6 cellular contexts compared by ENCODE assay signal in genomic region chr12:6970096-6970527, GRCh38. TPM values are rescaled to one million over a fixed set of nuclear protein-coding genes. Genes with fewer than 3 reads are reported as not detected.
DNase-seq lines count a peak whose midpoint lies in the region; FAIRE-seq and TF ChIP-seq lines count a peak whose summit lies in the region.

No MANE protein-coding gene starts in this region.

- H3K9ac ChIP-seq in HUES64 (ENCODE audit: low read depth, low read length) (peak overlapping the region; percentile 95), endothelial cell of umbilical vein (replicated peaks; ENCODE audit: extremely low read depth, insufficient read depth, low read length) (peak overlapping the region; percentile 99)

- peak overlapping the region; percentile 87 for H3K4me2 ChIP-seq in endothelial cell of umbilical vein (ENCODE audit: insufficient read depth, low read length)

- peaks cover 54% of the 10 kb centered on the region for H3K79me2 ChIP-seq in endothelial cell of umbilical vein (ENCODE audit: control insufficient read depth, insufficient read depth, low read length)

- no peaks in the 10 kb centered on the region for H4K20me1 ChIP-seq in endothelial cell of umbilical vein (replicated peaks; ENCODE audit: control insufficient read depth, extremely low read depth, insufficient read depth, low read length)

- no peaks in the 10 kb centered on the region for H3K27me3 ChIP-seq in HUES64 (ENCODE audit: insufficient read depth, low read length)
- no peaks in the 10 kb centered on the region for H3K27me3 ChIP-seq in endothelial cell of umbilical vein (ENCODE audit: control insufficient read depth in 2 of 2, insufficient read depth in 2 of 2, low read length in 2 of 2)
- H3K27me3 ChIP-seq in small intestine (ENCODE audit: control insufficient read depth in 2 of 2, insufficient read depth in 2 of 2, low read length in 2 of 2): no peaks in the 10 kb centered on the region

- H3K4me1 ChIP-seq in HUES64 (ENCODE audit: insufficient read depth, low read length): peaks cover 12% of the 10 kb centered on the region
- peaks cover 16% of the 10 kb centered on the region for H3K4me1 ChIP-seq in endothelial cell of umbilical vein (ENCODE audit: control insufficient read depth, extremely low read depth, insufficient read depth, low read length)
- peaks cover 5 to 6% of the 10 kb centered on the region in 2 donors for H3K4me1 ChIP-seq in small intestine (ENCODE audit: control insufficient read depth in 2 of 2, insufficient read depth in 1 of 2, low read depth in 1 of 2, low read length in 1 of 2)

- 0 out of 2 replicates have a peak, but pooled peaks have one; percentile 24 for TF ChIP-seq POLR2A in GM12891 (IDR thresholded peaks at IDR 0.05; ENCODE audit: low read depth, low read length)
- no peak for TF ChIP-seq POLR2A in endothelial cell of umbilical vein (IDR thresholded peaks at IDR 0.05; ENCODE audit: low read depth, low read length)

- POLR2A ChIA-PET in endothelial cell of umbilical vein (lab: Charles Lee): interaction anchor here (1.6 kb wide), 1 partner anchor 26 kb away, joined by 5 read pairs; the partner anchor contains the start of genes C12orf57 and RNU7-1

- FAIRE-seq in GM12891 (lab: Jason Lieb, UNC) (peak; percentile 13), endothelial cell of umbilical vein (lab: Jason Lieb, UNC) (no peak), small intestine (lab: Jason Lieb, UNC) (no peak), D721Med (lab: Jason Lieb, UNC) (no peak)

- peak overlapping the region; percentile 33 for H2AFZ ChIP-seq in endothelial cell of umbilical vein (ENCODE audit: low read depth, low read length)

- H3K9me3 ChIP-seq in HUES64 (ENCODE audit: insufficient read depth, low read depth, low read length) (no peaks in the 10 kb centered on the region), endothelial cell of umbilical vein (replicated peaks; ENCODE audit: control insufficient read depth, insufficient read depth, low read length) (no peaks in the 10 kb centered on the region), small intestine (ENCODE audit: control insufficient read depth, low read depth) (no peaks in the 10 kb centered on the region)

- intact Hi-C loops in endothelial cell of umbilical vein (cut with micrococcal nuclease): loop anchor here (1.0 to 5.0 kb wide), 6 partner anchors 26 to 218 kb away; partner anchors contain the start of genes C12orf57, C1R, C1RL and LPCAT3

- TF ChIP-seq CTCF in endothelial cell of umbilical vein (IDR thresholded peaks at IDR 0.05; ENCODE audit: extremely low read depth in 1 of 2, insufficient read depth in 1 of 2, low read depth in 1 of 2, low read length in 2 of 2) (no peak), D721Med (IDR thresholded peaks at IDR 0.05; ENCODE audit: insufficient read depth, missing control alignments) (no peak)

- BruUV-seq in endothelial cell of umbilical vein (replicated peaks; lab: Mats Ljungman, UMichigan): TSS peak; percentile 29

- no peaks in the 10 kb centered on the region for H3K9me1 ChIP-seq in endothelial cell of umbilical vein (replicated peaks; ENCODE audit: control insufficient read depth, extremely low read depth, insufficient read depth, low read length)

- dilution Hi-C loops in endothelial cell of umbilical vein (cut with MboI; ENCODE audit: extremely low pct_ligation_motif_present, low sequenced_read_pairs): no loop called here

- peak overlapping the region; percentile 86 for H3K4me3 ChIP-seq in HUES64 (ENCODE audit: low read length)
- peak overlapping the region; percentile 90 to 98 (median 97) for H3K4me3 ChIP-seq in endothelial cell of umbilical vein (replicated peaks in 1 of 3; ENCODE audit: insufficient read depth in 1 of 3, low read depth in 1 of 3, low read length in 3 of 3)
- H3K4me3 ChIP-seq in small intestine (ENCODE audit: low read depth in 1 of 2, low read length in 2 of 2): peak overlapping the region; percentile 77 to 82

- CTCF ChIA-PET in endothelial cell of umbilical vein (lab: Charles Lee): interaction anchor here (1.0 kb wide), 2 partner anchors 25 to 32 kb away, joined by 3 read pairs; no protein-coding TSS in a partner anchor

- WGBS in HUES64: 1% methylated on average over 31 of the region's 31 CpGs
- 0 to 1% (median 0%) methylated on average over 26 to 31 of the region's 31 CpGs for WGBS in small intestine, 3 donors

- DNase-seq in GM12891 (ENCODE audit: insufficient read length, low spot score): no peak
- no peak for DNase-seq in endothelial cell of umbilical vein (ENCODE audit: low read depth, low spot score)
- no peak for DNase-seq in small intestine
- no peak for DNase-seq in D721Med (ENCODE audit: insufficient read length, low spot score)
- no peak for DNase-seq in central memory CD4-positive, alpha-beta T cell

- peak overlapping the region; percentile 94 for H3K27ac ChIP-seq in HUES64 (ENCODE audit: low read depth, low read length)
- peak overlapping the region; percentile 64 for H3K27ac ChIP-seq in endothelial cell of umbilical vein (ENCODE audit: insufficient read depth, low read depth, low read length)
- peak overlapping the region; percentile 91 to 94 for H3K27ac ChIP-seq in small intestine (ENCODE audit: low read depth in 1 of 2, low read length in 1 of 2)

- H3K36me3 ChIP-seq in HUES64 (ENCODE audit: insufficient read depth, low read length) (peaks cover 61% of the 10 kb centered on the region), endothelial cell of umbilical vein (ENCODE audit: control insufficient read depth in 2 of 2, extremely low read depth in 1 of 2, insufficient read depth in 2 of 2, low read length in 2 of 2) (peaks cover 20 to 35% of the 10 kb centered on the region in 2 experiments), small intestine (ENCODE audit: control insufficient read depth in 2 of 2, insufficient read depth in 2 of 2, low read length in 2 of 2) (peaks cover 9 to 14% of the 10 kb centered on the region in 2 donors)

RNA-seq across cellular contexts. Expression of gene PHB2, which starts 0.4 kb away (rescaled TPM):
- polyA plus RNA-seq in GM12891 (2012; ENCODE audit: low read depth, missing spikeins): 357 TPM
- 303 TPM for polyA plus RNA-seq in HUES64 (2013, experiment 1 of 2)
- 286 TPM for polyA plus RNA-seq in HUES64 (2013, experiment 2 of 2)
- 231 and 244 TPM in 2 replicates for total RNA-seq in endothelial cell of umbilical vein
- polyA plus RNA-seq in endothelial cell of umbilical vein (390 and 409 TPM in 2 replicates), small intestine (100 to 1,000 TPM; 165 to 311 (median 210) TPM)
- 430 and 447 TPM in 2 replicates for polyA plus RNA-seq in endothelial cell of umbilical vein (2011; cell fraction: cytosol; rRNA removed)
- polyA plus RNA-seq in endothelial cell of umbilical vein (2011; cell fraction: nucleus; rRNA removed): 271 and 280 TPM in 2 replicates
- 246 and 260 TPM in 2 replicates for polyA plus RNA-seq in endothelial cell of umbilical vein (2012)
- 176 and 178 TPM in 2 replicates for polyA minus RNA-seq in endothelial cell of umbilical vein
- polyA minus RNA-seq in endothelial cell of umbilical vein (2011; cell fraction: cytosol; rRNA and poly(A)+ RNA removed): 134 TPM
- 66.9 and 67.4 TPM in 2 replicates for polyA minus RNA-seq in endothelial cell of umbilical vein (2011; cell fraction: nucleus; rRNA and poly(A)+ RNA removed)

RNA-seq across cellular contexts. Expression of gene EMG1, which starts 0.6 kb away (rescaled TPM):
- polyA plus RNA-seq in GM12891 (2012; ENCODE audit: low read depth, missing spikeins): 70.2 TPM
- 50.2 TPM for polyA plus RNA-seq in HUES64 (2013, experiment 1 of 2)
- polyA plus RNA-seq in HUES64 (2013, experiment 2 of 2): 42.5 TPM
- 54.7 and 56.6 TPM in 2 replicates for total RNA-seq in endothelial cell of umbilical vein
- polyA plus RNA-seq in endothelial cell of umbilical vein (32.7 and 57.7 TPM in 2 replicates), small intestine (10 to 100 TPM; 12.3 to 32.3 (median 14.1) TPM)
- polyA plus RNA-seq in endothelial cell of umbilical vein (2011; cell fraction: cytosol; rRNA removed): 47.5 and 57.5 TPM in 2 replicates
- polyA plus RNA-seq in endothelial cell of umbilical vein (2011; cell fraction: nucleus; rRNA removed): 31.5 and 55.2 TPM in 2 replicates
- 62.5 and 99.6 TPM in 2 replicates for polyA plus RNA-seq in endothelial cell of umbilical vein (2012)
- polyA minus RNA-seq in endothelial cell of umbilical vein: 27.0 and 29.6 TPM in 2 replicates
- 34.5 TPM for polyA minus RNA-seq in endothelial cell of umbilical vein (2011; cell fraction: cytosol; rRNA and poly(A)+ RNA removed)
- polyA minus RNA-seq in endothelial cell of umbilical vein (2011; cell fraction: nucleus; rRNA and poly(A)+ RNA removed): 14.6 and 20.9 TPM in 2 replicates

RNA-seq across cellular contexts. Expression of gene PTPN6, which starts 19.0 kb away (rescaled TPM):
- polyA plus RNA-seq in GM12891 (2012; ENCODE audit: low read depth, missing spikeins): 446 TPM
- polyA plus RNA-seq in HUES64 (2013, experiment 1 of 2): 12.0 TPM
- polyA plus RNA-seq in HUES64 (2013, experiment 2 of 2): 12.2 TPM
- total RNA-seq in endothelial cell of umbilical vein: 1.6 and 1.8 TPM in 2 replicates
- polyA plus RNA-seq in endothelial cell of umbilical vein (0.25 and 0.38 TPM in 2 replicates), small intestine (10 to 100 TPM; 40.7 to 81.1 (median 76.7) TPM)
- polyA plus RNA-seq in endothelial cell of umbilical vein (2011; cell fraction: cytosol; rRNA removed): 0.18 and 0.41 TPM in 2 replicates
- polyA plus RNA-seq in endothelial cell of umbilical vein (2011; cell fraction: nucleus; rRNA removed): 0.51 and 1.1 TPM in 2 replicates
- polyA plus RNA-seq in endothelial cell of umbilical vein (2012): 0.29 and 0.55 TPM in 2 replicates
- polyA minus RNA-seq in endothelial cell of umbilical vein: 0.28 and 0.46 TPM in 2 replicates
- 9.4 TPM for polyA minus RNA-seq in endothelial cell of umbilical vein (2011; cell fraction: cytosol; rRNA and poly(A)+ RNA removed)
- polyA minus RNA-seq in endothelial cell of umbilical vein (2011; cell fraction: nucleus; rRNA and poly(A)+ RNA removed): 0.48 and 2.4 TPM in 2 replicates

RNA-seq across cellular contexts. Expression of gene C12orf57, which starts 26.3 kb away (rescaled TPM):
- polyA plus RNA-seq in GM12891 (2012; ENCODE audit: low read depth, missing spikeins): 367 TPM
- polyA plus RNA-seq in HUES64 (2013, experiment 1 of 2): 174 TPM
- polyA plus RNA-seq in HUES64 (2013, experiment 2 of 2): 162 TPM
- 153 and 167 TPM in 2 replicates for total RNA-seq in endothelial cell of umbilical vein
- 729 and 802 TPM in 2 replicates for polyA plus RNA-seq in endothelial cell of umbilical vein
- 563 and 605 TPM in 2 replicates for polyA plus RNA-seq in endothelial cell of umbilical vein (2011; cell fraction: cytosol; rRNA removed)
- 175 and 212 TPM in 2 replicates for polyA plus RNA-seq in endothelial cell of umbilical vein (2011; cell fraction: nucleus; rRNA removed)
- polyA plus RNA-seq in endothelial cell of umbilical vein (2012): 176 and 200 TPM in 2 replicates
- 79.2 and 103 TPM in 2 replicates for polyA minus RNA-seq in endothelial cell of umbilical vein
- polyA minus RNA-seq in endothelial cell of umbilical vein (2011; cell fraction: cytosol; rRNA and poly(A)+ RNA removed): 85.2 TPM
- polyA minus RNA-seq in endothelial cell of umbilical vein (2011; cell fraction: nucleus; rRNA and poly(A)+ RNA removed): 26.8 and 44.8 TPM in 2 replicates
- 100 to 1,000 TPM; 185 to 379 (median 361) TPM for polyA plus RNA-seq in small intestine

RNA-seq across cellular contexts. Expression of gene RNU7-1, which starts 26.5 kb away (rescaled TPM):
- not detected for polyA plus RNA-seq in GM12891 (2012; ENCODE audit: low read depth, missing spikeins)
- polyA plus RNA-seq in HUES64 (2013, experiment 1 of 2): not detected
- not detected for polyA plus RNA-seq in HUES64 (2013, experiment 2 of 2)
- total RNA-seq in endothelial cell of umbilical vein: not detected in 2 replicates
- polyA plus RNA-seq in endothelial cell of umbilical vein (not detected in 2 replicates), small intestine (not detected)
- polyA plus RNA-seq in endothelial cell of umbilical vein (2011; cell fraction: cytosol; rRNA removed): not detected in 2 replicates
- not detected in 2 replicates for polyA plus RNA-seq in endothelial cell of umbilical vein (2011; cell fraction: nucleus; rRNA removed)
- not detected in 2 replicates for polyA plus RNA-seq in endothelial cell of umbilical vein (2012)
- not detected in 2 replicates for polyA minus RNA-seq in endothelial cell of umbilical vein
- not detected for polyA minus RNA-seq in endothelial cell of umbilical vein (2011; cell fraction: cytosol; rRNA and poly(A)+ RNA removed)
- polyA minus RNA-seq in endothelial cell of umbilical vein (2011; cell fraction: nucleus; rRNA and poly(A)+ RNA removed): not detected in 2 replicates

Comparison
In these comparisons a context has a peak if more than half of its experiments do, and no peak if none do; other contexts are left out.
1. RNA of gene PTPN6, which starts 19.0 kb away (polyA plus RNA-seq): 40.7 to 81.1 TPM in small intestine; 0.18 to 1.1 TPM in endothelial cell of umbilical vein; every median in the first group is over 10 times any median in the second.
2. Peak in every context shown above with its lines, with median percentiles within 50 percentile points of each other: H3K27ac ChIP-seq and H3K4me3 ChIP-seq.